Comparison of ENCODE assay signal across 16 cellular contexts in genomic region chr15:69748131-69748530, GRCh38.
DNase-seq lines count a peak whose midpoint lies in the region; ATAC-seq and TF ChIP-seq lines count a peak whose summit lies in the region.
"Had no signal": no experiment of that assay in that cellular context is flagged by ENCODE, and none has a peak within 500 bp of the region (broad histone marks: within the 10 kb centered on the region; RNA-seq: fewer than 3 reads in every experiment).

No MANE protein-coding gene starts in this region.

- POLR2A ChIA-PET in activated CD8-positive, alpha-beta T cell treated with anti-CD3 and anti-CD28 coated beads for 36 hours (lab: Charles Lee), result no interaction called here

- DNase-seq in natural killer cell treated with Interleukin-12 subunit alpha and Interleukin-12 subunit beta and Interleukin-15 and Interleukin-18, amount 100 ng/mL, for 72 hours (ENCODE audit: low spot score), result no peak
- DNase-seq in natural killer cell, result no peak
- DNase-seq in NCI-H2171 treated with DMSO at 0.1 percent for 48 hours (lab: John Stamatoyannopoulos, UW), result peak; percentile 90
- DNase-seq in neural crest cell (ENCODE audit: low read depth, low spot score), result no peak
- DNase-seq in activated CD8-positive, alpha-beta T cell treated with anti-CD3 and anti-CD28 coated beads for 36 hours, result no peak
- no peak for DNase-seq in head of caudate nucleus
- DNase-seq in DMS53 treated with DMSO at 0.1 percent for 48 hours (lab: John Stamatoyannopoulos, UW; ENCODE audit: unreplicated experiment), result no peak
- DNase-seq: C1 segment of cervical spinal cord, GM23248, IMR-90, NCI-H1048, NCI-H1436, NCI-H2029 treated with DMSO at 0.1 percent for 48 hours, NCI-H510A, NCI-H748 treated with DMSO at 0.1 percent for 48 hours, PC-9 had no signal

- H3K27ac Mint-ChIP-seq in natural killer cell treated with Interleukin-12 subunit alpha and Interleukin-12 subunit beta and Interleukin-15 and Interleukin-18, amount 100 ng/mL, for 72 hours, result peak overlapping the region in 1 of 2 donors; percentile 46
- H3K27ac Mint-ChIP-seq in natural killer cell, result no peak overlapping the region
- H3K27ac Mint-ChIP-seq in neural crest cell (ENCODE audit: unreplicated experiment), result peak overlapping the region; percentile 82
- no peak overlapping the region for H3K27ac Mint-ChIP-seq in activated CD8-positive, alpha-beta T cell treated with anti-CD3 and anti-CD28 coated beads for 36 hours

- intact Hi-C loops in natural killer cell (cut with micrococcal nuclease) (no loop called here), head of caudate nucleus (cut with DNase I) (no loop called here)
- intact Hi-C loops in activated CD8-positive, alpha-beta T cell treated with anti-CD3 and anti-CD28 coated beads for 36 hours (cut with micrococcal nuclease), result no loop called here

- CTCF ChIA-PET in activated CD8-positive, alpha-beta T cell treated with anti-CD3 and anti-CD28 coated beads for 36 hours (lab: Charles Lee), result interaction anchor here (0.6 to 2.0 kb wide), 2 partner anchors 13 to 272 kb away, joined by 3 to 5 read pairs; no protein-coding TSS in a partner anchor

- H3K4me1 Mint-ChIP-seq in natural killer cell treated with Interleukin-12 subunit alpha and Interleukin-12 subunit beta and Interleukin-15 and Interleukin-18, amount 100 ng/mL, for 72 hours (ENCODE audit: low read depth in 2 of 2), result peaks cover 50 to 67% of the 10 kb centered on the region in 2 donors
- H3K4me1 Mint-ChIP-seq in natural killer cell (peaks cover 20 to 33% of the 10 kb centered on the region in 2 donors), neural crest cell (peaks cover 31% of the 10 kb centered on the region)
- H3K4me1 Mint-ChIP-seq in activated CD8-positive, alpha-beta T cell treated with anti-CD3 and anti-CD28 coated beads for 36 hours (ENCODE audit: low read depth), result peaks cover 46% of the 10 kb centered on the region

- TF ChIP-seq CTCF in natural killer cell (IDR thresholded peaks at IDR 0.05), result no peak
- no peak for TF ChIP-seq CTCF in neural crest cell (conservative IDR thresholded peaks at IDR 0.05)
- no peak for TF ChIP-seq CTCF in activated CD8-positive, alpha-beta T cell treated with anti-CD3 and anti-CD28 coated beads for 36 hours (IDR thresholded peaks at IDR 0.05)

- H3K9me3 Mint-ChIP-seq in natural killer cell treated with Interleukin-12 subunit alpha and Interleukin-12 subunit beta and Interleukin-15 and Interleukin-18, amount 100 ng/mL, for 72 hours, result no peaks in the 10 kb centered on the region
- H3K9me3 Mint-ChIP-seq in natural killer cell (peaks cover 0 to 4% of the 10 kb centered on the region in 2 donors), neural crest cell (peaks cover 7% of the 10 kb centered on the region)
- peaks cover 8% of the 10 kb centered on the region for H3K9me3 Mint-ChIP-seq in activated CD8-positive, alpha-beta T cell treated with anti-CD3 and anti-CD28 coated beads for 36 hours

- H3K4me3 Mint-ChIP-seq in natural killer cell treated with Interleukin-12 subunit alpha and Interleukin-12 subunit beta and Interleukin-15 and Interleukin-18, amount 100 ng/mL, for 72 hours, result peak overlapping the region; percentile 0
- H3K4me3 Mint-ChIP-seq in natural killer cell (no peak overlapping the region), neural crest cell (no peak overlapping the region)
- H3K4me3 Mint-ChIP-seq in activated CD8-positive, alpha-beta T cell treated with anti-CD3 and anti-CD28 coated beads for 36 hours, result no peak overlapping the region

- H3K27me3 Mint-ChIP-seq in natural killer cell treated with Interleukin-12 subunit alpha and Interleukin-12 subunit beta and Interleukin-15 and Interleukin-18, amount 100 ng/mL, for 72 hours, result peaks cover 29 to 39% of the 10 kb centered on the region in 2 donors
- H3K27me3 Mint-ChIP-seq in natural killer cell (ENCODE audit: low read depth in 2 of 2) (peaks cover 65 to 78% of the 10 kb centered on the region in 2 donors), neural crest cell (ENCODE audit: low read depth) (peaks cover 3% of the 10 kb centered on the region)
- peaks cover 19% of the 10 kb centered on the region for H3K27me3 Mint-ChIP-seq in activated CD8-positive, alpha-beta T cell treated with anti-CD3 and anti-CD28 coated beads for 36 hours

- ATAC-seq in natural killer cell treated with Interleukin-12 subunit alpha and Interleukin-12 subunit beta and Interleukin-15 and Interleukin-18, amount 100 ng/mL, for 72 hours, result no peak
- no peak for ATAC-seq in natural killer cell
- ATAC-seq in activated CD8-positive, alpha-beta T cell treated with anti-CD3 and anti-CD28 coated beads for 36 hours, result no peak

- H3K36me3 Mint-ChIP-seq in natural killer cell treated with Interleukin-12 subunit alpha and Interleukin-12 subunit beta and Interleukin-15 and Interleukin-18, amount 100 ng/mL, for 72 hours, result peaks cover 18% of the 10 kb centered on the region
- H3K36me3 Mint-ChIP-seq in natural killer cell (peaks cover 12% of the 10 kb centered on the region), neural crest cell (ENCODE audit: low read depth) (peaks cover 5% of the 10 kb centered on the region)
- peaks cover 4% of the 10 kb centered on the region for H3K36me3 Mint-ChIP-seq in activated CD8-positive, alpha-beta T cell treated with anti-CD3 and anti-CD28 coated beads for 36 hours (ENCODE audit: low read depth)
